1 cellular context compared by ENCODE assay signal in genomic region chr5:55691265-55692105, GRCh38.
TF ChIP-seq lines count a peak whose summit lies in the region.

No MANE protein-coding gene starts in this region.

TF ChIP-seq in HepG2, 621 proteins besides CTCF, POLR2A, EP300 and RAD21 (continued from another document and continues in another):
- TF ChIP-seq ARID3A (IDR thresholded peaks at IDR 0.05; ENCODE audit: low read depth, low read length) (peak; percentile 88), ZNF101 (CRISPR knock-in tag; IDR thresholded peaks at IDR 0.05; ENCODE audit: borderline replicate concordance, low read depth) (no peak), EHMT2 (IDR thresholded peaks at IDR 0.05; ENCODE audit: borderline replicate concordance, low read depth, low read length) (no peak), ZFP62 (CRISPR knock-in tag; IDR thresholded peaks at IDR 0.05) (no peak), GABPA (IDR thresholded peaks at IDR 0.05; ENCODE audit: low read depth, low read length) (no peak), GABPA (CRISPR knock-in tag; IDR thresholded peaks at IDR 0.05; ENCODE audit: low read depth) (no peak), CEBPZ (IDR thresholded peaks at IDR 0.05; ENCODE audit: low read length) (no peak), HNRNPK (IDR thresholded peaks at IDR 0.05; ENCODE audit: low read depth, low read length, poor library complexity, severe bottlenecking) (no peak), ZNF598 (CRISPR knock-in tag; IDR thresholded peaks at IDR 0.05; ENCODE audit: borderline replicate concordance) (no peak), ZBTB37 (CRISPR knock-in tag; IDR thresholded peaks at IDR 0.05) (no peak), RCOR2 (CRISPR knock-in tag; IDR thresholded peaks at IDR 0.05) (no peak), CEBPG (CRISPR knock-in tag; IDR thresholded peaks at IDR 0.05) (peak; percentile 63; the same call in 1 of the 2 replicates), ZNF83 (CRISPR knock-in tag; IDR thresholded peaks at IDR 0.05; ENCODE audit: borderline replicate concordance) (no peak), MTA3 (CRISPR knock-in tag; IDR thresholded peaks at IDR 0.05) (no peak), ZNF513 (CRISPR knock-in tag; conservative IDR thresholded peaks at IDR 0.05) (no peak), FOXA1 (IDR thresholded peaks at IDR 0.05) (no peak), FOXA1 (CRISPR knock-in tag; IDR thresholded peaks at IDR 0.05) (no peak), ARID4A (CRISPR knock-in tag; IDR thresholded peaks at IDR 0.05; ENCODE audit: borderline replicate concordance) (no peak; the same call in 1 of the 2 replicates), ZNF225 (CRISPR knock-in tag; IDR thresholded peaks at IDR 0.05) (no peak), PRMT3 (CRISPR knock-in tag; IDR thresholded peaks at IDR 0.05; ENCODE audit: borderline replicate concordance, low read depth) (no peak), ZNF672 (CRISPR knock-in tag; IDR thresholded peaks at IDR 0.05) (no peak), TRIM22 (IDR thresholded peaks at IDR 0.05) (no peak), SIX4 (CRISPR knock-in tag; IDR thresholded peaks at IDR 0.05) (no peak), ZNF33A (CRISPR knock-in tag; IDR thresholded peaks at IDR 0.05; ENCODE audit: borderline replicate concordance) (no peak), EED (CRISPR knock-in tag; IDR thresholded peaks at IDR 0.05) (no peak), CREM (IDR thresholded peaks at IDR 0.05) (no peak), CREM (CRISPR knock-in tag; IDR thresholded peaks at IDR 0.05) (no peak), TOE1 (CRISPR knock-in tag; IDR thresholded peaks at IDR 0.05) (no peak), ZNF362 (CRISPR knock-in tag; IDR thresholded peaks at IDR 0.05; ENCODE audit: borderline replicate concordance) (no peak), SOX13 (IDR thresholded peaks at IDR 0.05) (no peak), SOX13 (CRISPR knock-in tag; conservative IDR thresholded peaks at IDR 0.05 in 1 of 2, IDR thresholded peaks at IDR 0.05 in 1 of 2) (peak in 1 of 2 experiments; percentile 46; a peak in 2 of 4 replicates), ZBTB1 (CRISPR knock-in tag; IDR thresholded peaks at IDR 0.05; ENCODE audit: borderline replicate concordance) (no peak), HES4 (CRISPR knock-in tag; IDR thresholded peaks at IDR 0.05; ENCODE audit: borderline replicate concordance) (no peak), FOXP4 (CRISPR knock-in tag; IDR thresholded peaks at IDR 0.05) (peak; percentile 64), PHF8 (CRISPR knock-in tag; IDR thresholded peaks at IDR 0.05) (no peak), FOXP1 (IDR thresholded peaks at IDR 0.05) (no peak), FOXP1 (CRISPR knock-in tag; IDR thresholded peaks at IDR 0.05) (peak; percentile 56; the same call in 1 of the 2 replicates), NFKBIZ (CRISPR knock-in tag; IDR thresholded peaks at IDR 0.05) (no peak), FLYWCH1 (CRISPR knock-in tag; IDR thresholded peaks at IDR 0.05) (no peak), NFRKB (IDR thresholded peaks at IDR 0.05) (no peak), ZNF460 (CRISPR knock-in tag; IDR thresholded peaks at IDR 0.05; ENCODE audit: borderline replicate concordance) (no peak), POGZ (CRISPR knock-in tag; IDR thresholded peaks at IDR 0.05) (no peak; the same call in 1 of the 2 replicates), HHEX (CRISPR knock-in tag; IDR thresholded peaks at IDR 0.05) (no peak)
